Comparison of ENCODE assay signal across 1 cellular context in the genomic region with DNA sequence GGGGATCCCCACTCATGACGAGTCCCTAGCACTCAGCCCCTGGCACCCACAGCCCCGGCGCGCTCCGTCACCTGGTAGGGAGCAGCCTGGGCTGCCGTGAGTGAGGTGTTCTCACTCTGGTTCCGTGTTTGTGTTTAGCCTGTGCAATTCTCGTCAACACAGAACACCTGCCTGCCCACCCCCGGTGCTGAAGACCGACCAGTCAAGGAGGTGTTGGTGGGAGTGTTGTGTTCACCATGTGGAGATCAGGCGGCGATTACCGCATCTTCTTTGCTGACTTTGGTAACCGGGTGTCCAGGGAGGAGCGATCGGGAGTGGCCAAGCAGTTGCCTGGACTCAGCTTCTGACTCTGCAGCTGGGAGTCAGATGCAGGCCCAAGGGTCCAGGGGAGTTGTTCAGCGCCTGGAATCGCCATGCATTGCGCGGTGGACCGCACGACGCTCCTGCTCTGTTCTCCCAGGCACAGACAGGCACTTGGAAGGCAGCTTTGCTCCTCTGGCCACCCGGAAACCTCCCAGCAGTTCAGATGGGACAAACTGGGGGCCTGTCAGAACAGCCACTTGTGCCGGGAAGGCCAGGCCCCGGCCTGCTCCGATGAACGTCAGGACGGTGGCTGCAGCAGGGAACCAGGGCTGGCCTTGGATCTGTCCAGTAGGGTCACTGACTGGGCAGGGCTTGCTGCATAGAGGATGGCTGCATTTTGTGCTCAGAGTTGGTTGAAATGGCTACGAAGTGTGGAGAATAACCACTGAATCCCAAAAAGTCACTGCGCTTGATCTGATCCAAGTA.
TF ChIP-seq lines count a peak whose summit lies in the region.

No MANE protein-coding gene starts in this region.

TF ChIP-seq in A549, 52 proteins besides CTCF, POLR2A, EP300 and RAD21:
- TF ChIP-seq, protein P1, sequence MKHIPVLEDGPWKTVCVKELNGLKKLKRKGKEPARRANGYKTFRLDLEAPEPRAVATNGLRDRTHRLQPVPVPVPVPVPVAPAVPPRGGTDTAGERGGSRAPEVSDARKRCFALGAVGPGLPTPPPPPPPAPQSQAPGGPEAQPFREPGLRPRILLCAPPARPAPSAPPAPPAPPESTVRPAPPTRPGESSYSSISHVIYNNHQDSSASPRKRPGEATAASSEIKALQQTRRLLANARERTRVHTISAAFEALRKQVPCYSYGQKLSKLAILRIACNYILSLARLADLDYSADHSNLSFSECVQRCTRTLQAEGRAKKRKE (CRISPR knock-in tag; IDR thresholded peaks at IDR 0.05; ENCODE audit: low read depth): no peak
- TF ChIP-seq EHF (CRISPR knock-in tag; IDR thresholded peaks at IDR 0.05): no peak
- TF ChIP-seq, protein P2, sequence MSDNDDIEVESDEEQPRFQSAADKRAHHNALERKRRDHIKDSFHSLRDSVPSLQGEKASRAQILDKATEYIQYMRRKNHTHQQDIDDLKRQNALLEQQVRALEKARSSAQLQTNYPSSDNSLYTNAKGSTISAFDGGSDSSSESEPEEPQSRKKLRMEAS (IDR thresholded peaks at IDR 0.05): no peak
- TF ChIP-seq, protein P3, sequence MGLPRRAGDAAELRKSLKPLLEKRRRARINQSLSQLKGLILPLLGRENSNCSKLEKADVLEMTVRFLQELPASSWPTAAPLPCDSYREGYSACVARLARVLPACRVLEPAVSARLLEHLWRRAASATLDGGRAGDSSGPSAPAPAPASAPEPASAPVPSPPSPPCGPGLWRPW (IDR thresholded peaks at IDR 0.05): no peak
- TF ChIP-seq FOXS1 (CRISPR knock-in tag; IDR thresholded peaks at IDR 0.05): no peak
- no peak for TF ChIP-seq RARB (CRISPR knock-in tag; IDR thresholded peaks at IDR 0.05)
- no peak for TF ChIP-seq ZFP36 (IDR thresholded peaks at IDR 0.05; ENCODE audit: borderline replicate concordance, partially characterized antibody)
- no peak for TF ChIP-seq NR3C1 (IDR thresholded peaks at IDR 0.05)
- no peak for TF ChIP-seq HDAC2 (IDR thresholded peaks at IDR 0.05)
- TF ChIP-seq ESRRA (IDR thresholded peaks at IDR 0.05; ENCODE audit: borderline replicate concordance, low read length): no peak
- TF ChIP-seq SMC3 (IDR thresholded peaks at IDR 0.05): no peak
- no peak for TF ChIP-seq CBX8 (IDR thresholded peaks at IDR 0.05)
- TF ChIP-seq KDM5A (IDR thresholded peaks at IDR 0.05): no peak
- TF ChIP-seq, protein P4, sequence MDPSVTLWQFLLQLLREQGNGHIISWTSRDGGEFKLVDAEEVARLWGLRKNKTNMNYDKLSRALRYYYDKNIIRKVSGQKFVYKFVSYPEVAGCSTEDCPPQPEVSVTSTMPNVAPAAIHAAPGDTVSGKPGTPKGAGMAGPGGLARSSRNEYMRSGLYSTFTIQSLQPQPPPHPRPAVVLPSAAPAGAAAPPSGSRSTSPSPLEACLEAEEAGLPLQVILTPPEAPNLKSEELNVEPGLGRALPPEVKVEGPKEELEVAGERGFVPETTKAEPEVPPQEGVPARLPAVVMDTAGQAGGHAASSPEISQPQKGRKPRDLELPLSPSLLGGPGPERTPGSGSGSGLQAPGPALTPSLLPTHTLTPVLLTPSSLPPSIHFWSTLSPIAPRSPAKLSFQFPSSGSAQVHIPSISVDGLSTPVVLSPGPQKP (IDR thresholded peaks at IDR 0.05; ENCODE audit: low read depth, low read length): no peak
- no peak for TF ChIP-seq MAZ (IDR thresholded peaks at IDR 0.05; ENCODE audit: borderline replicate concordance, low read depth, low read length)
TF ChIP-seq in A549: peak in this region for 0.
